In genomic region chr11:6469599-6469998, GRCh38 we compare ENCODE assay signal across 1 cellular context.
TF ChIP-seq lines count a peak whose summit lies in the region.

No MANE protein-coding gene starts in this region.

TF ChIP-seq in HepG2, 621 proteins besides CTCF, POLR2A, EP300 and RAD21:
- TF ChIP-seq ZNF296 (CRISPR knock-in tag; conservative IDR thresholded peaks at IDR 0.05): no peak
TF ChIP-seq in HepG2: peak in this region for 0.
